Comparison of ENCODE assay signal across 10 cellular contexts in the genomic region with DNA sequence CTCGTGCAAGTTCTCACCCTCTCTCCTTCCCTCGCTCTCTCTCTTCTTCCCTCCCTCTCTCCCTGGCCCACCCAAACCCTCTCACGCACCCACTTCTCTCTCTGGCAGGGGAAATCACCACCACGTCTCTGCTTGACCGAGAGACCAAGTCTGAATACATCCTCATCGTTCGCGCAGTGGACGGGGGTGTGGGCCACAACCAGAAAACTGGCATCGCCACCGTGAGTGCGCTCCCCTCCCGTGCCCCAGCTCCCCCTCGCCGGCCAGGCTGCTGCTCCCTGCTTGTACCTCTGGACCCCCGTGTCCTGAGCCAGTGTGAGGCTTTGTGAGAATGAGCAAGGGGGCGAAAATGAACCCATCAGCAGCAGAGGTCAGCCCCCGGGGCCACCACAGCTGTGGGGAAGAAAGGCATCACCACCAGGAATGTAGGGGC. TPM values are rescaled to one million over a fixed set of nuclear protein-coding genes. Genes with fewer than 3 reads are reported as not detected.
A peak's percentile ranks its signal among the peaks of the same experiment; 100 is the strongest.
DNase-seq lines count a peak whose midpoint lies in the region; ATAC-seq lines count a peak whose summit lies in the region.
"Had no signal": no experiment of that assay in that cellular context is flagged by ENCODE, and none has a peak within 500 bp of the region (broad histone marks: within the 10 kb centered on the region; RNA-seq: fewer than 3 reads in every experiment).

No MANE protein-coding gene starts in this region.

- peaks cover 0 to 4% (median 0%) of the 10 kb centered on the region in 7 donors for H3K9me3 Mint-ChIP-seq in CD4-positive, CD25-positive, alpha-beta regulatory T cell
- H3K9me3 Mint-ChIP-seq in immature natural killer cell: no peaks in the 10 kb centered on the region

- ATAC-seq in CD4-positive, CD25-positive, alpha-beta regulatory T cell (ENCODE audit: low read depth in 2 of 2): no peak
- ATAC-seq in GM19035 (IDR thresholded peaks at IDR 0.05; ENCODE audit: unreplicated experiment): peak; percentile 18
- ATAC-seq in HG03354 (IDR thresholded peaks at IDR 0.05; ENCODE audit: poor library complexity, severe bottlenecking, unreplicated experiment): peak; percentile 32
- ATAC-seq in HG02678 (IDR thresholded peaks at IDR 0.05; ENCODE audit: unreplicated experiment): no peak

- peak overlapping the region in 2 of 3 donors; percentile 81 to 88 for H3K27ac Mint-ChIP-seq in CD4-positive, CD25-positive, alpha-beta regulatory T cell
- H3K27ac Mint-ChIP-seq in immature natural killer cell: peak overlapping the region; percentile 66 to 85 (median 82)

- H3K27me3 ChIP-seq in CD4-positive, CD25-positive, alpha-beta regulatory T cell (ENCODE audit: control insufficient read depth, insufficient read depth, low read length): no peaks in the 10 kb centered on the region
- H3K27me3 ChIP-seq in H7 (ENCODE audit: control insufficient read depth, insufficient read depth, low read length): no peaks in the 10 kb centered on the region

- no peaks in the 10 kb centered on the region for H3K36me3 ChIP-seq in CD4-positive, CD25-positive, alpha-beta regulatory T cell (ENCODE audit: control insufficient read depth, insufficient read depth, low read length)
- H3K36me3 ChIP-seq in H7 (replicated peaks; ENCODE audit: control insufficient read depth, insufficient read depth, low read length): no peaks in the 10 kb centered on the region

- peak overlapping the region in 1 of 4 donors; percentile 69 for H3K4me3 Mint-ChIP-seq in CD4-positive, CD25-positive, alpha-beta regulatory T cell
- peak overlapping the region; percentile 42 to 80 (median 69) for H3K4me3 Mint-ChIP-seq in immature natural killer cell

- H3K9me3 ChIP-seq in CD4-positive, CD25-positive, alpha-beta regulatory T cell (ENCODE audit: control insufficient read depth in 2 of 2, low read length in 2 of 2): no peaks in the 10 kb centered on the region

- H3K36me3 Mint-ChIP-seq in CD4-positive, CD25-positive, alpha-beta regulatory T cell: no peaks in the 10 kb centered on the region
- no peaks in the 10 kb centered on the region for H3K36me3 Mint-ChIP-seq in immature natural killer cell

- H3K4me3 ChIP-seq in CD4-positive, CD25-positive, alpha-beta regulatory T cell (ENCODE audit: low read depth, low read length): peak overlapping the region; percentile 47
- no peak overlapping the region for H3K4me3 ChIP-seq in H7 (ENCODE audit: insufficient read depth, low read depth, low read length)

- peaks cover 10 to 45% (median 27%) of the 10 kb centered on the region in 4 donors for H3K4me1 Mint-ChIP-seq in CD4-positive, CD25-positive, alpha-beta regulatory T cell
- peaks cover 50% of the 10 kb centered on the region in 2 donors for H3K4me1 Mint-ChIP-seq in immature natural killer cell

- H3K27me3 Mint-ChIP-seq in CD4-positive, CD25-positive, alpha-beta regulatory T cell: peaks cover 5% of the 10 kb centered on the region
- peaks cover 5 to 14% (median 7%) of the 10 kb centered on the region in 3 donors for H3K27me3 Mint-ChIP-seq in immature natural killer cell (ENCODE audit: low read depth in 3 of 3)

- DNase-seq in CD4-positive, CD25-positive, alpha-beta regulatory T cell: no peak
- no peak for DNase-seq in immature natural killer cell
- no peak for DNase-seq in hypothalamus (lab: John Stamatoyannopoulos, UW)
- DNase-seq in H7: no peak
- no peak for DNase-seq in NCI-H1436 treated with DMSO at 0.1 percent for 48 hours (lab: John Stamatoyannopoulos, UW)
- DNase-seq: activated CD4-positive, alpha-beta T cell treated with anti-CD3 and anti-CD28 coated beads, Interleukin-2, amount 50 U/mL, for 1 hour had no signal

- H3K27ac ChIP-seq in CD4-positive, CD25-positive, alpha-beta regulatory T cell (ENCODE audit: insufficient read depth, low read length, poor library complexity, severe bottlenecking): peak overlapping the region; percentile 53
- H3K27ac ChIP-seq: RWPE1 had no signal

- peaks cover 33% of the 10 kb centered on the region for H3K4me1 ChIP-seq in CD4-positive, CD25-positive, alpha-beta regulatory T cell (ENCODE audit: control insufficient read depth, insufficient read depth, low read length, poor library complexity, severe bottlenecking)

RNA-seq across cellular contexts. Expression of gene C10orf105, which starts 25.5 kb away (rescaled TPM):
- 0.52 TPM for total RNA-seq in CD4-positive, CD25-positive, alpha-beta regulatory T cell
- under 1 TPM in 2 of 4 donors, not detected in 2; 0.05 to 0.20 TPM for polyA plus RNA-seq in CD4-positive, CD25-positive, alpha-beta regulatory T cell
- polyA plus RNA-seq in immature natural killer cell: under 1 TPM in 2 of 3 donors, not detected in 1; 0.09 to 0.11 TPM
- 0.17 and 0.18 TPM in 2 replicates for total RNA-seq in H7 (2014; rRNA removed; shearing (Covaris generic))

Comparison
In these comparisons a context has a peak if more than half of its experiments do, and no peak if none do; other contexts are left out.
1. ATAC-seq: peak in GM19035 (single experiment) and HG03354 (single experiment); none in CD4-positive, CD25-positive, alpha-beta regulatory T cell (0 of 2) and HG02678 (single experiment).